15 cellular contexts compared by ENCODE assay signal in genomic region chr9:93209576-93210323, GRCh38. TPM values are rescaled to one million over a fixed set of nuclear protein-coding genes. Genes with fewer than 3 reads are reported as not detected.
"Had no signal": no experiment of that assay in that cellular context is flagged by ENCODE, and none has a peak within 500 bp of the region (broad histone marks: within the 10 kb centered on the region; RNA-seq: fewer than 3 reads in every experiment).

No MANE protein-coding gene starts in this region.

- H3K4me3 Mint-ChIP-seq: activated CD4-positive, alpha-beta T cell treated with anti-CD3 and anti-CD28 coated beads, Interleukin-2, amount 10 ng/mL, durations not matched to agents 24 days and 14 days; activated naive CD8-positive, alpha-beta T cell treated with anti-CD3 and anti-CD28 coated beads, Interleukin-2, amount 50 U/mL, for 24 hours; activated T-helper 1 cell treated with anti-CD3 and anti-CD28 coated beads, Interleukin-12 subunit alpha, Interleukin-12 subunit beta, Interleukin-2, Interleukin-4 antibody, amounts not matched to agents 30 ng/mL and 10 ng/mL and 1 ng/mL, durations not matched to agents 14 hours and 24 hours and 36 hours; effector memory CD8-positive, alpha-beta T cell; nephron had no signal

- H3K27me3 ChIP-seq: ascending aorta had no signal

- H3K27me3 Mint-ChIP-seq: activated CD4-positive, alpha-beta T cell treated with anti-CD3 and anti-CD28 coated beads, Interleukin-2, amount 10 ng/mL, durations not matched to agents 24 days and 14 days; activated naive CD8-positive, alpha-beta T cell treated with anti-CD3 and anti-CD28 coated beads, Interleukin-2, amount 50 U/mL, for 24 hours; effector memory CD8-positive, alpha-beta T cell had no signal

- H3K36me3 ChIP-seq: ascending aorta had no signal

- H3K9me3 ChIP-seq: ascending aorta had no signal

- H3K27ac Mint-ChIP-seq: activated CD4-positive, alpha-beta T cell treated with anti-CD3 and anti-CD28 coated beads, Interleukin-2, amount 10 ng/mL, durations not matched to agents 24 days and 14 days; activated naive CD8-positive, alpha-beta T cell treated with anti-CD3 and anti-CD28 coated beads, Interleukin-2, amount 50 U/mL, for 24 hours; activated T-helper 1 cell treated with anti-CD3 and anti-CD28 coated beads, Interleukin-12 subunit alpha, Interleukin-12 subunit beta, Interleukin-2, Interleukin-4 antibody, amounts not matched to agents 30 ng/mL and 10 ng/mL and 1 ng/mL, durations not matched to agents 14 hours and 24 hours and 36 hours had no signal

- H3K4me2 ChIP-seq: smooth muscle cell had no signal

- H3K4me3 ChIP-seq: ascending aorta, SK-N-MC, smooth muscle cell had no signal

- DNase-seq: activated CD4-positive, alpha-beta T cell treated with anti-CD3 and anti-CD28 coated beads, Interleukin-2, amount 10 ng/mL, durations not matched to agents 24 days and 14 days; activated naive CD4-positive, alpha-beta T cell treated with Interleukin-2 at 50 U/mL for 16 hours; activated naive CD8-positive, alpha-beta T cell treated with anti-CD3 and anti-CD28 coated beads, Interleukin-2, amount 50 U/mL, for 24 hours; caudate nucleus; effector memory CD8-positive, alpha-beta T cell; retina; T-helper 1 cell; WERI-Rb-1 had no signal

- H3K27ac ChIP-seq: ascending aorta, epithelial cell of prostate, SK-N-MC, WERI-Rb-1 had no signal

- H3K9me3 Mint-ChIP-seq: activated T-helper 1 cell treated with anti-CD3 and anti-CD28 coated beads, Interleukin-12 subunit alpha, Interleukin-12 subunit beta, Interleukin-2, Interleukin-4 antibody, amounts not matched to agents 30 ng/mL and 10 ng/mL and 1 ng/mL, durations not matched to agents 14 hours and 24 hours and 36 hours; effector memory CD8-positive, alpha-beta T cell had no signal

RNA-seq across cellular contexts. Expression of gene WNK2, which starts 25.8 kb away (rescaled TPM):
- total RNA-seq: ascending aorta, subcutaneous adipose tissue had no signal
